Comparison of ENCODE assay signal across 8 cellular contexts in the genomic region with DNA sequence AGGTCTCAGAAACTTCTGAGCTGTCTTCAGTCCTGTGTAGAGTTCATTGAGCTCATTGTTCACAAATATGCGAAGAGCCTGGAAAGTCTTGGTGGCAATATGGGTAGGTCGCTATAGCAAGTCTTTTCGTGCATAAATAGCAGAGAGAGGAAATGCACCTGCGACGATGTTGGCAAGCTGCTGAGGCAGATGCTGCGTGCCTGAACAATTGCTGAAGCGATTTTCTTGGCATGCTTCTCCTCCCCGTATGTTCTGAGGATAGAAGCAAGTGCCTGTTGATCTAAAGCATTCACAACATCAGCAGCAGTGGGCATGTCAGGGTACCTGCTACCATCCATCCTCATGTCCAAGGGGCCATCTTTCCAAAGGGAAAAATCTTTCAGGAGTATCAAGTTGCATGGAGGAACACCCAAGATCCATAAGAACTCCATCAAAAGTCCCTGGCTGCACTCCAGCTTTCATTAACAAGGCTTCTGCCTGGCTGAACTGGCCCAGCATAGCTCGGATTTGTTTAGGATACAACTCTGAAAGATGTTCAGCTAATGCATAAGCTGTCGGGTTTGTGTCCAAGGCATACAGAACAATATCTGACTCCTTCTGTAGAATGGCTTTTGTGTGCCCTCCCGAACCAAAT.
DNase-seq lines count a peak whose midpoint lies in the region; ATAC-seq, FAIRE-seq and TF ChIP-seq lines count a peak whose summit lies in the region.
"Not testable (repeated sequence)": the region's sequence is repeated elsewhere in the genome, so short reads cannot be mapped to it uniquely, and the experiment has no call there.

No MANE protein-coding gene starts in this region.

- POLR2A ChIA-PET in MCF 10A (lab: Yijun Ruan, JAX) = interaction anchor here (0.8 to 6.3 kb wide), 9 partner anchors 12 to 179 kb away, joined by 3 to 87 read pairs (median 9); partner anchors contain the start of gene LRIG3

- peak; percentile 31 for ATAC-seq in esophagus mucosa

- H3K4me1 Mint-ChIP-seq in MCF 10A (ENCODE audit: insufficient read depth, unreplicated experiment) = peaks cover 28% of the 10 kb centered on the region

- not testable (repeated sequence) for H3K4me3 Mint-ChIP-seq in MCF 10A (ENCODE audit: unreplicated experiment)

- H3K36me3 Mint-ChIP-seq in MCF 10A (ENCODE audit: insufficient read depth, unreplicated experiment) = not testable (repeated sequence)

- BruUV-seq in MCF 10A (replicated peaks; lab: Mats Ljungman, UMichigan) = not testable (repeated sequence)

- TF ChIP-seq CTCF in MCF 10A (IDR thresholded peaks at IDR 0.05; ENCODE audit: unreplicated experiment) = not testable (repeated sequence)

- CTCF ChIA-PET in MCF 10A (lab: Yijun Ruan, JAX) = interaction anchor here (0.6 to 1.5 kb wide), 5 partner anchors 9 to 59 kb away, joined by 3 to 4 read pairs (median 3); no protein-coding TSS in a partner anchor

- not testable (repeated sequence) for H3K27me3 Mint-ChIP-seq in MCF 10A (ENCODE audit: insufficient read depth, unreplicated experiment)

- H3K9me3 Mint-ChIP-seq in MCF 10A (ENCODE audit: unreplicated experiment) = not testable (repeated sequence)

- FAIRE-seq in urothelium cell line (lab: Jason Lieb, UNC) = peak; percentile 77

- in situ Hi-C loops in G401 (cut with HindIII; ENCODE audit: low sequenced_read_pairs) = not testable (repeated sequence)

- H3K27ac Mint-ChIP-seq in MCF 10A (ENCODE audit: low read depth, unreplicated experiment) = peak overlapping the region; percentile 94

- intact Hi-C loops in MCF 10A (cut with micrococcal nuclease) = not testable (repeated sequence)

- DNase-seq in G401 (ENCODE audit: low spot score) = peak; percentile 10
- peak; percentile 45 for DNase-seq in NCI-H1105 treated with DMSO at 0.1 percent for 48 hours (lab: John Stamatoyannopoulos, UW)
- peak; percentile 65 for DNase-seq in NCI-H2171 (lab: John Stamatoyannopoulos, UW)
- peak; percentile 20 to 66 for DNase-seq in NCI-H446 (lab: John Stamatoyannopoulos, UW)
- DNase-seq in RPMI8226 = peak; percentile 56
- peak; percentile 69 for DNase-seq in MCF 10A (ENCODE audit: unreplicated experiment)
- DNase-seq in urothelium cell line (ENCODE audit: low spot score) = not testable (repeated sequence)
